24 cellular contexts compared by ENCODE assay signal in genomic region chr1:233844697-233845096, GRCh38. TPM values are rescaled to one million over a fixed set of nuclear protein-coding genes. Genes with fewer than 3 reads are reported as not detected.
"Had no signal": no experiment of that assay in that cellular context is flagged by ENCODE, and none has a peak within 500 bp of the region (broad histone marks: within the 10 kb centered on the region; RNA-seq: fewer than 3 reads in every experiment).

No MANE protein-coding gene starts in this region.

- H3K27me3 ChIP-seq: body of pancreas, thyroid gland had no signal

- DNase-seq: activated CD4-positive, alpha-beta memory T cell treated with anti-CD3 and anti-CD28 coated beads, Interleukin-2, amount 10 ng/mL, durations not matched to agents 7 days and 5 days; activated CD4-positive, alpha-beta T cell treated with anti-CD3 and anti-CD28 coated beads for 48 hours; activated CD4-positive, CD25-positive, alpha-beta regulatory T cell; activated CD8-positive, alpha-beta memory T cell treated with anti-CD3 and anti-CD28 coated beads, Interleukin-2, amount 10 ng/mL, durations not matched to agents 7 days and 5 days; activated naive CD4-positive, alpha-beta T cell; activated naive CD8-positive, alpha-beta T cell treated with anti-CD3 and anti-CD28 coated beads for 36 hours; activated T-cell treated with anti-CD3 and anti-CD28 coated beads, Interleukin-2, amount 50 U/mL, for 1 hour; amniotic stem cell; body of pancreas; dermis blood vessel endothelial cell; effector memory CD4-positive, alpha-beta T cell; foreskin keratinocyte; kidney glomerular epithelial cell; mucosa of descending colon; naive thymus-derived CD4-positive, alpha-beta T cell; nucleus accumbens; retina; stimulated activated CD4-positive, alpha-beta T cell treated with anti-CD3 and anti-CD28 coated beads, Interleukin-2, amount 100 ng/mL, for 24 hours; stimulated activated naive CD4-positive, alpha-beta T cell treated with Interleukin-2 at 50 U/mL for 16 hours; T1000; thyroid gland had no signal

- H3K36me3 ChIP-seq: thyroid gland had no signal

- H3K4me3 ChIP-seq: body of pancreas, mucosa of descending colon, thyroid gland had no signal

- H3K27ac ChIP-seq: body of pancreas, foreskin keratinocyte, thyroid gland had no signal

- H3K4me1 ChIP-seq: body of pancreas, foreskin keratinocyte, thyroid gland had no signal

- H3K9me3 ChIP-seq: body of pancreas, mucosa of descending colon had no signal

- ATAC-seq: activated CD8-positive, alpha-beta memory T cell treated with anti-CD3 and anti-CD28 coated beads, Interleukin-2, amount 10 ng/mL, durations not matched to agents 7 days and 5 days; activated T-helper 17 cell treated with anti-CD3 and anti-CD28 coated beads, Interleukin-2, amount 50 U/mL, for 72 hours; body of pancreas; foreskin keratinocyte; mucosa of descending colon; naive thymus-derived CD4-positive, alpha-beta T cell had no signal

RNA-seq across cellular contexts. Expression of gene SLC35F3, which starts 59.8 kb away (rescaled TPM):
- total RNA-seq: cardiac septum, fibroblast of lung had no signal
- polyA plus RNA-seq: fibroblast of lung had no signal
